In the genomic region with DNA sequence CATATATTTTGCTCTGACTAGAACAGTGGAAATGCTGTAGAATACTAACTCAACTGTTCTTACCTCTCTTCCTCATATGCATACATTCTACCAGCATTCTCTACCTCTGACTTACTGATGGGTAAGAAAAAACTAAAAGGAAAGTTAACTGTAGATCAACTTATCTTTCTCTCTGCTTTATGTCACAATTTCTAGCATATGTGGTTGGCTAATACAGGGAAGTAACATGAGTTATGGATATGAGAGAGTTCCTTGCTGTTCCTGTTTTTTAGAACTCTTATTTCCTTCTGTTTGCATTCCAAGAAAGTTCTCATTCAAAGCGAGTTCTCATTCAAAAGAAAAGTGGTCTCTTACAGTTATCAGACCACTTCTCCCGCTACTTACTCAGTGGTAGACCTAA, we compare ENCODE assay signal across 1 cellular context.
TF ChIP-seq lines count a peak whose summit lies in the region.

No MANE protein-coding gene starts in this region.

TF ChIP-seq in GM12878, 131 proteins besides CTCF, POLR2A, EP300 and RAD21 (continued from another document):
- TF ChIP-seq, protein P1, sequence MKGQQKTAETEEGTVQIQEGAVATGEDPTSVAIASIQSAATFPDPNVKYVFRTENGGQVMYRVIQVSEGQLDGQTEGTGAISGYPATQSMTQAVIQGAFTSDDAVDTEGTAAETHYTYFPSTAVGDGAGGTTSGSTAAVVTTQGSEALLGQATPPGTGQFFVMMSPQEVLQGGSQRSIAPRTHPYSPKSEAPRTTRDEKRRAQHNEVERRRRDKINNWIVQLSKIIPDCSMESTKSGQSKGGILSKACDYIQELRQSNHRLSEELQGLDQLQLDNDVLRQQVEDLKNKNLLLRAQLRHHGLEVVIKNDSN (IDR thresholded peaks at IDR 0.05; ENCODE audit: borderline replicate concordance, extremely low read length, insufficient read depth, low read depth, low read length), result no peak
- no peak for TF ChIP-seq ZNF207 (IDR thresholded peaks at IDR 0.05; ENCODE audit: borderline replicate concordance)
- TF ChIP-seq SMC3 (IDR thresholded peaks at IDR 0.05; ENCODE audit: borderline replicate concordance, low read length), result no peak
- TF ChIP-seq YY1 (IDR thresholded peaks at IDR 0.05; ENCODE audit: low read depth, low read length), result no peak
- no peak for TF ChIP-seq ZNF217 (IDR thresholded peaks at IDR 0.05)
- no peak for TF ChIP-seq ZNF622 (IDR thresholded peaks at IDR 0.05)
- TF ChIP-seq, protein P2, sequence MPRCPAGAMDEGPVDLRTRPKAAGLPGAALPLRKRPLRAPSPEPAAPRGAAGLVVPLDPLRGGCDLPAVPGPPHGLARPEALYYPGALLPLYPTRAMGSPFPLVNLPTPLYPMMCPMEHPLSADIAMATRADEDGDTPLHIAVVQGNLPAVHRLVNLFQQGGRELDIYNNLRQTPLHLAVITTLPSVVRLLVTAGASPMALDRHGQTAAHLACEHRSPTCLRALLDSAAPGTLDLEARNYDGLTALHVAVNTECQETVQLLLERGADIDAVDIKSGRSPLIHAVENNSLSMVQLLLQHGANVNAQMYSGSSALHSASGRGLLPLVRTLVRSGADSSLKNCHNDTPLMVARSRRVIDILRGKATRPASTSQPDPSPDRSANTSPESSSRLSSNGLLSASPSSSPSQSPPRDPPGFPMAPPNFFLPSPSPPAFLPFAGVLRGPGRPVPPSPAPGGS (IDR thresholded peaks at IDR 0.05; ENCODE audit: borderline replicate concordance, insufficient read depth, low read depth, low read length, poor library complexity, severe bottlenecking), result no peak
- TF ChIP-seq, protein P3, sequence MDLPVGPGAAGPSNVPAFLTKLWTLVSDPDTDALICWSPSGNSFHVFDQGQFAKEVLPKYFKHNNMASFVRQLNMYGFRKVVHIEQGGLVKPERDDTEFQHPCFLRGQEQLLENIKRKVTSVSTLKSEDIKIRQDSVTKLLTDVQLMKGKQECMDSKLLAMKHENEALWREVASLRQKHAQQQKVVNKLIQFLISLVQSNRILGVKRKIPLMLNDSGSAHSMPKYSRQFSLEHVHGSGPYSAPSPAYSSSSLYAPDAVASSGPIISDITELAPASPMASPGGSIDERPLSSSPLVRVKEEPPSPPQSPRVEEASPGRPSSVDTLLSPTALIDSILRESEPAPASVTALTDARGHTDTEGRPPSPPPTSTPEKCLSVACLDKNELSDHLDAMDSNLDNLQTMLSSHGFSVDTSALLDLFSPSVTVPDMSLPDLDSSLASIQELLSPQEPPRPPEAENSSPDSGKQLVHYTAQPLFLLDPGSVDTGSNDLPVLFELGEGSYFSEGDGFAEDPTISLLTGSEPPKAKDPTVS (IDR thresholded peaks at IDR 0.05; ENCODE audit: low read depth, low read length), result no peak
- TF ChIP-seq, protein P4, sequence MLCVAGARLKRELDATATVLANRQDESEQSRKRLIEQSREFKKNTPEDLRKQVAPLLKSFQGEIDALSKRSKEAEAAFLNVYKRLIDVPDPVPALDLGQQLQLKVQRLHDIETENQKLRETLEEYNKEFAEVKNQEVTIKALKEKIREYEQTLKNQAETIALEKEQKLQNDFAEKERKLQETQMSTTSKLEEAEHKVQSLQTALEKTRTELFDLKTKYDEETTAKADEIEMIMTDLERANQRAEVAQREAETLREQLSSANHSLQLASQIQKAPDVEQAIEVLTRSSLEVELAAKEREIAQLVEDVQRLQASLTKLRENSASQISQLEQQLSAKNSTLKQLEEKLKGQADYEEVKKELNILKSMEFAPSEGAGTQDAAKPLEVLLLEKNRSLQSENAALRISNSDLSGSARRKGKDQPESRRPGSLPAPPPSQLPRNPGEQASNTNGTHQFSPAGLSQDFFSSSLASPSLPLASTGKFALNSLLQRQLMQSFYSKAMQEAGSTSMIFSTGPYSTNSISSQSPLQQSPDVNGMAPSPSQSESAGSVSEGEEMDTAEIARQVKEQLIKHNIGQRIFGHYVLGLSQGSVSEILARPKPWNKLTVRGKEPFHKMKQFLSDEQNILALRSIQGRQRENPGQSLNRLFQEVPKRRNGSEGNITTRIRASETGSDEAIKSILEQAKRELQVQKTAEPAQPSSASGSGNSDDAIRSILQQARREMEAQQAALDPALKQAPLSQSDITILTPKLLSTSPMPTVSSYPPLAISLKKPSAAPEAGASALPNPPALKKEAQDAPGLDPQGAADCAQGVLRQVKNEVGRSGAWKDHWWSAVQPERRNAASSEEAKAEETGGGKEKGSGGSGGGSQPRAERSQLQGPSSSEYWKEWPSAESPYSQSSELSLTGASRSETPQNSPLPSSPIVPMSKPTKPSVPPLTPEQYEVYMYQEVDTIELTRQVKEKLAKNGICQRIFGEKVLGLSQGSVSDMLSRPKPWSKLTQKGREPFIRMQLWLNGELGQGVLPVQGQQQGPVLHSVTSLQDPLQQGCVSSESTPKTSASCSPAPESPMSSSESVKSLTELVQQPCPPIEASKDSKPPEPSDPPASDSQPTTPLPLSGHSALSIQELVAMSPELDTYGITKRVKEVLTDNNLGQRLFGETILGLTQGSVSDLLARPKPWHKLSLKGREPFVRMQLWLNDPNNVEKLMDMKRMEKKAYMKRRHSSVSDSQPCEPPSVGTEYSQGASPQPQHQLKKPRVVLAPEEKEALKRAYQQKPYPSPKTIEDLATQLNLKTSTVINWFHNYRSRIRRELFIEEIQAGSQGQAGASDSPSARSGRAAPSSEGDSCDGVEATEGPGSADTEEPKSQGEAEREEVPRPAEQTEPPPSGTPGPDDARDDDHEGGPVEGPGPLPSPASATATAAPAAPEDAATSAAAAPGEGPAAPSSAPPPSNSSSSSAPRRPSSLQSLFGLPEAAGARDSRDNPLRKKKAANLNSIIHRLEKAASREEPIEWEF (IDR thresholded peaks at IDR 0.05; ENCODE audit: insufficient replicate concordance, low read depth, low read length), result no peak
- no peak for TF ChIP-seq BHLHE40 (IDR thresholded peaks at IDR 0.05; ENCODE audit: borderline replicate concordance in 1 of 2, low read depth in 2 of 2, low read length in 1 of 2)
- TF ChIP-seq TCF3 (IDR thresholded peaks at IDR 0.05; ENCODE audit: borderline replicate concordance, insufficient read depth, low read depth, low read length), result no peak
- TF ChIP-seq RELA (IDR thresholded peaks at IDR 0.05; ENCODE audit: borderline replicate concordance, partially characterized antibody), result no peak
- no peak for TF ChIP-seq RAD51 (IDR thresholded peaks at IDR 0.05)
